Comparison of ENCODE assay signal across 1 cellular context in the genomic region with DNA sequence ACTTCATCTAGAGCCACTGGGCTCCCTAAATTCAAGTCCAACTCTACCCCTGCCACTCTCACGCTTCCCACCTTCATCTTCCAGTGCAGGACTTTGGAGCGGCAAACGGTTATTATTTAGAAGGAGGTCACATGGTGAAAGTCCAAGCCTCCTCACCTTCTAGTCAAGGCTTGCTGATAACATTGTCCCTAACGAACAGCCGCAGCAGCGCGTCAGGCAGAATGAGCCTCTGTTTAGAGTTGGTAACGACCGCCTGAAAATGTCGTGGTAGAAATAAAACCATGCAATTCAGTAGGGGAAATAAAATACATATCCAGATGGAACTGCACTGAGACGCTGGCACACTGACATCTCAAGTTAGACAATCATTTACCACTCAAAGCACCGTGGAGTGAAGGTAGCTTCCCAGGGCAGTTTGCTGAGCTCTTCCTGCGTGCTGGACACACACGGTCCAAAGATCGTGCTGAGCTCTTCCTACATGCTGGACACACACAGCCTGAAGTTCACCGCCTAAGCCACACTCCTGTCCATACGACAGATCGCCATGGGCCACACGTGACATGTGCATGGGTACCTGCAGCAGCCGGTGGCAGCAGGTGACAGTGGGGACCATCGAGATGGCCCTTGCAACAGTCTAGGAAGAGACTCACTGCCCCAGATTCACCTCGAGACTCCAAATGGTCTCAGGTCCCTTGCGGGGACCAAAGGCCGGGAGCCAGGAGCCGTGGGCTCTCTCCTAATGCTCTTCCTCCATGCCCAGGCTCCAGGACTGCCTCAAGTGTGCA.
TF ChIP-seq lines count a peak whose summit lies in the region.

No MANE protein-coding gene starts in this region.

TF ChIP-seq in HepG2, 621 proteins besides CTCF, POLR2A, EP300 and RAD21 (continued from another document and continues in another):
- TF ChIP-seq HOXA5 (CRISPR knock-in tag; IDR thresholded peaks at IDR 0.05) (no peak), GLI4 (CRISPR knock-in tag; IDR thresholded peaks at IDR 0.05; ENCODE audit: borderline replicate concordance) (peak; percentile 54; the same call in 1 of the 2 replicates), AGO1 (IDR thresholded peaks at IDR 0.05; ENCODE audit: low read depth, low read length, poor library complexity, severe bottlenecking) (no peak), ISX (CRISPR knock-in tag; conservative IDR thresholded peaks at IDR 0.05) (no peak), HCFC1 (IDR thresholded peaks at IDR 0.05; ENCODE audit: low read depth, low read length) (no peak; the same call in 1 of the 2 replicates), TAF15 (IDR thresholded peaks at IDR 0.05; ENCODE audit: low read depth, low read length, poor library complexity, severe bottlenecking) (no peak), ZNF317 (CRISPR knock-in tag; IDR thresholded peaks at IDR 0.05) (peak; percentile 55; the same call in 1 of the 2 replicates), ZNF550 (CRISPR knock-in tag; IDR thresholded peaks at IDR 0.05; ENCODE audit: borderline replicate concordance) (no peak), ZNF530 (CRISPR knock-in tag; IDR thresholded peaks at IDR 0.05; ENCODE audit: low read depth) (no peak), RARA (CRISPR knock-in tag; IDR thresholded peaks at IDR 0.05) (peak; percentile 68), ZNF264 (CRISPR knock-in tag; IDR thresholded peaks at IDR 0.05) (0 out of 2 replicates have a peak, but pooled peaks have one; percentile 38), RBAK (CRISPR knock-in tag; IDR thresholded peaks at IDR 0.05) (no peak), RXRA (CRISPR knock-in tag; IDR thresholded peaks at IDR 0.05) (no peak; the same call in none of the 2 replicates), ATRX (CRISPR knock-in tag; IDR thresholded peaks at IDR 0.05; ENCODE audit: borderline replicate concordance) (no peak), ZIK1 (CRISPR knock-in tag; IDR thresholded peaks at IDR 0.05; ENCODE audit: borderline replicate concordance, low read depth) (no peak), ZMYM3 (CRISPR knock-in tag; IDR thresholded peaks at IDR 0.05) (peak; percentile 49; the same call in 1 of the 2 replicates), ZNF20 (CRISPR knock-in tag; IDR thresholded peaks at IDR 0.05) (no peak), KDM1A (CRISPR knock-in tag; IDR thresholded peaks at IDR 0.05) (0 out of 2 replicates have a peak, but pooled peaks have one; percentile 24), SALL1 (CRISPR knock-in tag; IDR thresholded peaks at IDR 0.05) (peak; percentile 85), ZNF567 (CRISPR knock-in tag; IDR thresholded peaks at IDR 0.05; ENCODE audit: borderline replicate concordance) (no peak), NFIB (CRISPR knock-in tag; IDR thresholded peaks at IDR 0.05; ENCODE audit: borderline replicate concordance) (no peak), ZNF253 (CRISPR knock-in tag; IDR thresholded peaks at IDR 0.05; ENCODE audit: borderline replicate concordance) (no peak), HNRNPK (IDR thresholded peaks at IDR 0.05; ENCODE audit: low read depth, low read length, poor library complexity, severe bottlenecking) (no peak), SRSF1 (optimal IDR thresholded peaks at IDR 0.05; ENCODE audit: low read depth, low read length) (no peak)
- TF ChIP-seq, protein P1, sequence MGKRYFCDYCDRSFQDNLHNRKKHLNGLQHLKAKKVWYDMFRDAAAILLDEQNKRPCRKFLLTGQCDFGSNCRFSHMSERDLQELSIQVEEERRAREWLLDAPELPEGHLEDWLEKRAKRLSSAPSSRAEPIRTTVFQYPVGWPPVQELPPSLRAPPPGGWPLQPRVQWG (CRISPR knock-in tag; IDR thresholded peaks at IDR 0.05; ENCODE audit: borderline replicate concordance, low read depth), result no peak
- TF ChIP-seq, protein P2, sequence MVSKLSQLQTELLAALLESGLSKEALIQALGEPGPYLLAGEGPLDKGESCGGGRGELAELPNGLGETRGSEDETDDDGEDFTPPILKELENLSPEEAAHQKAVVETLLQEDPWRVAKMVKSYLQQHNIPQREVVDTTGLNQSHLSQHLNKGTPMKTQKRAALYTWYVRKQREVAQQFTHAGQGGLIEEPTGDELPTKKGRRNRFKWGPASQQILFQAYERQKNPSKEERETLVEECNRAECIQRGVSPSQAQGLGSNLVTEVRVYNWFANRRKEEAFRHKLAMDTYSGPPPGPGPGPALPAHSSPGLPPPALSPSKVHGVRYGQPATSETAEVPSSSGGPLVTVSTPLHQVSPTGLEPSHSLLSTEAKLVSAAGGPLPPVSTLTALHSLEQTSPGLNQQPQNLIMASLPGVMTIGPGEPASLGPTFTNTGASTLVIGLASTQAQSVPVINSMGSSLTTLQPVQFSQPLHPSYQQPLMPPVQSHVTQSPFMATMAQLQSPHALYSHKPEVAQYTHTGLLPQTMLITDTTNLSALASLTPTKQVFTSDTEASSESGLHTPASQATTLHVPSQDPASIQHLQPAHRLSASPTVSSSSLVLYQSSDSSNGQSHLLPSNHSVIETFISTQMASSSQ (IDR thresholded peaks at IDR 0.05; ENCODE audit: low read depth), result peak; percentile 90
- TF ChIP-seq, protein P2 (CRISPR knock-in tag; IDR thresholded peaks at IDR 0.05; ENCODE audit: borderline replicate concordance), result peak; percentile 94
- TF ChIP-seq, protein P3, sequence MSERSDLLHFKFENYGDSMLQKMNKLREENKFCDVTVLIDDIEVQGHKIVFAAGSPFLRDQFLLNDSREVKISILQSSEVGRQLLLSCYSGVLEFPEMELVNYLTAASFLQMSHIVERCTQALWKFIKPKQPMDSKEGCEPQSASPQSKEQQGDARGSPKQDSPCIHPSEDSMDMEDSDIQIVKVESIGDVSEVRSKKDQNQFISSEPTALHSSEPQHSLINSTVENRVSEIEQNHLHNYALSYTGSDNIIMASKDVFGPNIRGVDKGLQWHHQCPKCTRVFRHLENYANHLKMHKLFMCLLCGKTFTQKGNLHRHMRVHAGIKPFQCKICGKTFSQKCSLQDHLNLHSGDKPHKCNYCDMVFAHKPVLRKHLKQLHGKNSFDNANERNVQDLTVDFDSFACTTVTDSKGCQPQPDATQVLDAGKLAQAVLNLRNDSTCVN (CRISPR knock-in tag; IDR thresholded peaks at IDR 0.05; ENCODE audit: borderline replicate concordance), result 0 out of 2 replicates have a peak, but pooled peaks have one; percentile 41
- TF ChIP-seq, protein P4, sequence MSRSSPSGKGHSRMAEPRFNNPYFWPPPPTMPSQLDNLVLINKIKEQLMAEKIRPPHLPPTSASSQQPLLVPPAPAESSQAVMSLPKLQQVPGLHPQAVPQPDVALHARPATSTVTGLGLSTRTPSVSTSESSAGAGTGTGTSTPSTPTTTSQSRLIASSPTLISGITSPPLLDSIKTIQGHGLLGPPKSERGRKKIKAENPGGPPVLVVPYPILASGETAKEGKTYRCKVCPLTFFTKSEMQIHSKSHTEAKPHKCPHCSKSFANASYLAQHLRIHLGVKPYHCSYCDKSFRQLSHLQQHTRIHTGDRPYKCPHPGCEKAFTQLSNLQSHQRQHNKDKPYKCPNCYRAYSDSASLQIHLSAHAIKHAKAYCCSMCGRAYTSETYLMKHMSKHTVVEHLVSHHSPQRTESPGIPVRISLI (CRISPR knock-in tag; IDR thresholded peaks at IDR 0.05; ENCODE audit: borderline replicate concordance), result no peak
- TF ChIP-seq, protein P5, sequence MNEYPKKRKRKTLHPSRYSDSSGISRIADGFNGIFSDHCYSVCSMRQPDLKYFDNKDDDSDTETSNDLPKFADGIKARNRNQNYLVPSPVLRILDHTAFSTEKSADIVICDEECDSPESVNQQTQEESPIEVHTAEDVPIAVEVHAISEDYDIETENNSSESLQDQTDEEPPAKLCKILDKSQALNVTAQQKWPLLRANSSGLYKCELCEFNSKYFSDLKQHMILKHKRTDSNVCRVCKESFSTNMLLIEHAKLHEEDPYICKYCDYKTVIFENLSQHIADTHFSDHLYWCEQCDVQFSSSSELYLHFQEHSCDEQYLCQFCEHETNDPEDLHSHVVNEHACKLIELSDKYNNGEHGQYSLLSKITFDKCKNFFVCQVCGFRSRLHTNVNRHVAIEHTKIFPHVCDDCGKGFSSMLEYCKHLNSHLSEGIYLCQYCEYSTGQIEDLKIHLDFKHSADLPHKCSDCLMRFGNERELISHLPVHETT (CRISPR knock-in tag; conservative IDR thresholded peaks at IDR 0.05), result no peak
- TF ChIP-seq, protein P6, sequence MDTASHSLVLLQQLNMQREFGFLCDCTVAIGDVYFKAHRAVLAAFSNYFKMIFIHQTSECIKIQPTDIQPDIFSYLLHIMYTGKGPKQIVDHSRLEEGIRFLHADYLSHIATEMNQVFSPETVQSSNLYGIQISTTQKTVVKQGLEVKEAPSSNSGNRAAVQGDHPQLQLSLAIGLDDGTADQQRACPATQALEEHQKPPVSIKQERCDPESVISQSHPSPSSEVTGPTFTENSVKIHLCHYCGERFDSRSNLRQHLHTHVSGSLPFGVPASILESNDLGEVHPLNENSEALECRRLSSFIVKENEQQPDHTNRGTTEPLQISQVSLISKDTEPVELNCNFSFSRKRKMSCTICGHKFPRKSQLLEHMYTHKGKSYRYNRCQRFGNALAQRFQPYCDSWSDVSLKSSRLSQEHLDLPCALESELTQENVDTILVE (CRISPR knock-in tag; IDR thresholded peaks at IDR 0.05), result peak; percentile 16; the same call in 1 of the 2 replicates
- TF ChIP-seq, protein P7, sequence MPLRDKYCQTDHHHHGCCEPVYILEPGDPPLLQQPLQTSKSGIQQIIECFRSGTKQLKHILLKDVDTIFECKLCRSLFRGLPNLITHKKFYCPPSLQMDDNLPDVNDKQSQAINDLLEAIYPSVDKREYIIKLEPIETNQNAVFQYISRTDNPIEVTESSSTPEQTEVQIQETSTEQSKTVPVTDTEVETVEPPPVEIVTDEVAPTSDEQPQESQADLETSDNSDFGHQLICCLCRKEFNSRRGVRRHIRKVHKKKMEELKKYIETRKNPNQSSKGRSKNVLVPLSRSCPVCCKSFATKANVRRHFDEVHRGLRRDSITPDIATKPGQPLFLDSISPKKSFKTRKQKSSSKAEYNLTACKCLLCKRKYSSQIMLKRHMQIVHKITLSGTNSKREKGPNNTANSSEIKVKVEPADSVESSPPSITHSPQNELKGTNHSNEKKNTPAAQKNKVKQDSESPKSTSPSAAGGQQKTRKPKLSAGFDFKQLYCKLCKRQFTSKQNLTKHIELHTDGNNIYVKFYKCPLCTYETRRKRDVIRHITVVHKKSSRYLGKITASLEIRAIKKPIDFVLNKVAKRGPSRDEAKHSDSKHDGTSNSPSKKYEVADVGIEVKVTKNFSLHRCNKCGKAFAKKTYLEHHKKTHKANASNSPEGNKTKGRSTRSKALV (CRISPR knock-in tag; IDR thresholded peaks at IDR 0.05), result no peak
- TF ChIP-seq, protein P8, sequence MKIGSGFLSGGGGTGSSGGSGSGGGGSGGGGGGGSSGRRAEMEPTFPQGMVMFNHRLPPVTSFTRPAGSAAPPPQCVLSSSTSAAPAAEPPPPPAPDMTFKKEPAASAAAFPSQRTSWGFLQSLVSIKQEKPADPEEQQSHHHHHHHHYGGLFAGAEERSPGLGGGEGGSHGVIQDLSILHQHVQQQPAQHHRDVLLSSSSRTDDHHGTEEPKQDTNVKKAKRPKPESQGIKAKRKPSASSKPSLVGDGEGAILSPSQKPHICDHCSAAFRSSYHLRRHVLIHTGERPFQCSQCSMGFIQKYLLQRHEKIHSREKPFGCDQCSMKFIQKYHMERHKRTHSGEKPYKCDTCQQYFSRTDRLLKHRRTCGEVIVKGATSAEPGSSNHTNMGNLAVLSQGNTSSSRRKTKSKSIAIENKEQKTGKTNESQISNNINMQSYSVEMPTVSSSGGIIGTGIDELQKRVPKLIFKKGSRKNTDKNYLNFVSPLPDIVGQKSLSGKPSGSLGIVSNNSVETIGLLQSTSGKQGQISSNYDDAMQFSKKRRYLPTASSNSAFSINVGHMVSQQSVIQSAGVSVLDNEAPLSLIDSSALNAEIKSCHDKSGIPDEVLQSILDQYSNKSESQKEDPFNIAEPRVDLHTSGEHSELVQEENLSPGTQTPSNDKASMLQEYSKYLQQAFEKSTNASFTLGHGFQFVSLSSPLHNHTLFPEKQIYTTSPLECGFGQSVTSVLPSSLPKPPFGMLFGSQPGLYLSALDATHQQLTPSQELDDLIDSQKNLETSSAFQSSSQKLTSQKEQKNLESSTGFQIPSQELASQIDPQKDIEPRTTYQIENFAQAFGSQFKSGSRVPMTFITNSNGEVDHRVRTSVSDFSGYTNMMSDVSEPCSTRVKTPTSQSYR (CRISPR knock-in tag; IDR thresholded peaks at IDR 0.05; ENCODE audit: borderline replicate concordance), result no peak; the same call in 1 of the 2 replicates
- TF ChIP-seq, protein P9, sequence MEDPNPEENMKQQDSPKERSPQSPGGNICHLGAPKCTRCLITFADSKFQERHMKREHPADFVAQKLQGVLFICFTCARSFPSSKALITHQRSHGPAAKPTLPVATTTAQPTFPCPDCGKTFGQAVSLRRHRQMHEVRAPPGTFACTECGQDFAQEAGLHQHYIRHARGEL (CRISPR knock-in tag; IDR thresholded peaks at IDR 0.05), result no peak
- TF ChIP-seq, protein P10, sequence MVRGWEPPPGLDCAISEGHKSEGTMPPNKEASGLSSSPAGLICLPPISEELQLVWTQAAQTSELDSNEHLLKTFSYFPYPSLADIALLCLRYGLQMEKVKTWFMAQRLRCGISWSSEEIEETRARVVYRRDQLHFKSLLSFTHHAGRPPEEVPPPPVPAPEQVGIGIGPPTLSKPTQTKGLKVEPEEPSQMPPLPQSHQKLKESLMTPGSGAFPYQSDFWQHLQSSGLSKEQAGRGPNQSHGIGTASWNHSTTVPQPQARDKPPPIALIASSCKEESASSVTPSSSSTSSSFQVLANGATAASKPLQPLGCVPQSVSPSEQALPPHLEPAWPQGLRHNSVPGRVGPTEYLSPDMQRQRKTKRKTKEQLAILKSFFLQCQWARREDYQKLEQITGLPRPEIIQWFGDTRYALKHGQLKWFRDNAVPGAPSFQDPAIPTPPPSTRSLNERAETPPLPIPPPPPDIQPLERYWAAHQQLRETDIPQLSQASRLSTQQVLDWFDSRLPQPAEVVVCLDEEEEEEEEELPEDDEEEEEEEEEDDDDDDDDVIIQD (CRISPR knock-in tag; IDR thresholded peaks at IDR 0.05; ENCODE audit: low read depth), result peak; percentile 51; the same call in 1 of the 2 replicates
- TF ChIP-seq, protein P11, sequence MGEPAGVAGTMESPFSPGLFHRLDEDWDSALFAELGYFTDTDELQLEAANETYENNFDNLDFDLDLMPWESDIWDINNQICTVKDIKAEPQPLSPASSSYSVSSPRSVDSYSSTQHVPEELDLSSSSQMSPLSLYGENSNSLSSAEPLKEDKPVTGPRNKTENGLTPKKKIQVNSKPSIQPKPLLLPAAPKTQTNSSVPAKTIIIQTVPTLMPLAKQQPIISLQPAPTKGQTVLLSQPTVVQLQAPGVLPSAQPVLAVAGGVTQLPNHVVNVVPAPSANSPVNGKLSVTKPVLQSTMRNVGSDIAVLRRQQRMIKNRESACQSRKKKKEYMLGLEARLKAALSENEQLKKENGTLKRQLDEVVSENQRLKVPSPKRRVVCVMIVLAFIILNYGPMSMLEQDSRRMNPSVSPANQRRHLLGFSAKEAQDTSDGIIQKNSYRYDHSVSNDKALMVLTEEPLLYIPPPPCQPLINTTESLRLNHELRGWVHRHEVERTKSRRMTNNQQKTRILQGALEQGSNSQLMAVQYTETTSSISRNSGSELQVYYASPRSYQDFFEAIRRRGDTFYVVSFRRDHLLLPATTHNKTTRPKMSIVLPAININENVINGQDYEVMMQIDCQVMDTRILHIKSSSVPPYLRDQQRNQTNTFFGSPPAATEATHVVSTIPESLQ (CRISPR knock-in tag; conservative IDR thresholded peaks at IDR 0.05), result no peak
